22 cellular contexts compared by ENCODE assay signal in genomic region chr21:15564907-15565306, GRCh38.
DNase-seq lines count a peak whose midpoint lies in the region; ATAC-seq, FAIRE-seq and TF ChIP-seq lines count a peak whose summit lies in the region.
"Had no signal": no experiment of that assay in that cellular context is flagged by ENCODE, and none has a peak within 500 bp of the region (broad histone marks: within the 10 kb centered on the region; RNA-seq: fewer than 3 reads in every experiment).

No MANE protein-coding gene starts in this region.

- no peaks in the 10 kb centered on the region for H3K9me3 ChIP-seq in endothelial cell of umbilical vein (replicated peaks; ENCODE audit: control insufficient read depth, insufficient read depth, low read length)
- no peaks in the 10 kb centered on the region for H3K9me3 ChIP-seq in lung (ENCODE audit: control insufficient read depth in 2 of 2, insufficient read depth in 1 of 2, low read length in 1 of 2)
- no peaks in the 10 kb centered on the region for H3K9me3 ChIP-seq in small intestine (ENCODE audit: control insufficient read depth, low read depth)
- H3K9me3 ChIP-seq: MG63 had no signal

- no peaks in the 10 kb centered on the region for H4K20me1 ChIP-seq in endothelial cell of umbilical vein (replicated peaks; ENCODE audit: control insufficient read depth, extremely low read depth, insufficient read depth, low read length)

- dilution Hi-C loops in endothelial cell of umbilical vein (cut with MboI; ENCODE audit: extremely low pct_ligation_motif_present, low sequenced_read_pairs): no loop called here

- CTCF ChIA-PET in endothelial cell of umbilical vein (lab: Charles Lee): interaction anchor here (1.0 kb wide), 1 partner anchor 506 kb away, joined by 3 read pairs; no protein-coding TSS in a partner anchor

- H3K27ac ChIP-seq in endothelial cell of umbilical vein (ENCODE audit: insufficient read depth, low read depth, low read length): no peak overlapping the region
- no peak overlapping the region for H3K27ac ChIP-seq in lung (ENCODE audit: low read depth in 1 of 2, low read length in 1 of 2)
- no peak overlapping the region for H3K27ac ChIP-seq in small intestine (ENCODE audit: low read depth in 1 of 2, low read length in 1 of 2)
- H3K27ac ChIP-seq: SK-N-MC had no signal

- DNase-seq in astrocyte of the hippocampus (ENCODE audit: low read depth, low spot score) (peak; percentile 4), endothelial cell of umbilical vein (ENCODE audit: low read depth, low spot score) (no peak), lung (ENCODE audit: low spot score) (peak; percentile 40), small intestine (peak; percentile 42), hypothalamus (lab: John Stamatoyannopoulos, UW) (no peak)
- DNase-seq: DND-41, H9, Karpas-422, MG63, NCI-H1092, NCI-H1436 treated with DMSO at 0.1 percent for 48 hours, NCI-H2029, NCI-H2171, NCI-H446 treated with DMSO at 0.1 percent for 48 hours, NCI-H69, OCI-M1, SHP77 had no signal

- POLR2A ChIA-PET in endothelial cell of umbilical vein (lab: Charles Lee): no interaction called here

- ATAC-seq in lung (ENCODE audit: insufficient read depth, low FRiP score) (peak; percentile 78), GM18511 (IDR thresholded peaks at IDR 0.05; ENCODE audit: unreplicated experiment) (no peak), HG02610 (IDR thresholded peaks at IDR 0.05; ENCODE audit: unreplicated experiment) (no peak), GM19455 (IDR thresholded peaks at IDR 0.05; ENCODE audit: unreplicated experiment) (no peak)

- H3K27me3 ChIP-seq in endothelial cell of umbilical vein (ENCODE audit: control insufficient read depth in 2 of 2, insufficient read depth in 2 of 2, low read length in 2 of 2) (peaks cover 6 to 13% of the 10 kb centered on the region in 2 experiments), lung (ENCODE audit: control insufficient read depth, insufficient read depth) (no peaks in the 10 kb centered on the region), small intestine (ENCODE audit: control insufficient read depth in 2 of 2, insufficient read depth in 2 of 2, low read length in 2 of 2) (no peaks in the 10 kb centered on the region)

- H3K4me2 ChIP-seq in endothelial cell of umbilical vein (ENCODE audit: insufficient read depth, low read length): no peak overlapping the region

- H3K4me1 ChIP-seq in endothelial cell of umbilical vein (ENCODE audit: control insufficient read depth, extremely low read depth, insufficient read depth, low read length) (no peaks in the 10 kb centered on the region), lung (ENCODE audit: control insufficient read depth in 2 of 2, insufficient read depth in 2 of 2, low read length in 2 of 2) (no peaks in the 10 kb centered on the region), small intestine (ENCODE audit: control insufficient read depth in 2 of 2, insufficient read depth in 1 of 2, low read depth in 1 of 2, low read length in 1 of 2) (no peaks in the 10 kb centered on the region)

- no TSS peak for BruUV-seq in endothelial cell of umbilical vein (replicated peaks; lab: Mats Ljungman, UMichigan)

- intact Hi-C loops in endothelial cell of umbilical vein (cut with micrococcal nuclease): no loop called here

- H3K9ac ChIP-seq in endothelial cell of umbilical vein (replicated peaks; ENCODE audit: extremely low read depth, insufficient read depth, low read length): no peak overlapping the region

- no peak for TF ChIP-seq CTCF in endothelial cell of umbilical vein (IDR thresholded peaks at IDR 0.05; ENCODE audit: extremely low read depth in 1 of 2, insufficient read depth in 1 of 2, low read depth in 1 of 2, low read length in 2 of 2)
- no peak for TF ChIP-seq CTCF in lung (IDR thresholded peaks at IDR 0.05; ENCODE audit: control extremely low read depth, extremely low read depth)

- H2AFZ ChIP-seq in endothelial cell of umbilical vein (ENCODE audit: low read depth, low read length): peak overlapping the region; percentile 51

- TF ChIP-seq POLR2A in endothelial cell of umbilical vein (IDR thresholded peaks at IDR 0.05; ENCODE audit: low read depth, low read length): no peak

- WGBS in lung, 2 donors: 30 to 69% methylated on average over 4 of the region's 4 CpGs
- WGBS in small intestine, 3 donors: 15 to 47% (median 32%) methylated on average over 4 of the region's 4 CpGs

- H3K4me3 ChIP-seq in endothelial cell of umbilical vein (replicated peaks in 1 of 3; ENCODE audit: insufficient read depth in 1 of 3, low read depth in 1 of 3, low read length in 3 of 3) (no peak overlapping the region), lung (no peak overlapping the region), small intestine (ENCODE audit: low read depth in 1 of 2, low read length in 2 of 2) (no peak overlapping the region)
- H3K4me3 ChIP-seq: MG63, SK-N-MC had no signal

- H3K9me1 ChIP-seq in endothelial cell of umbilical vein (replicated peaks; ENCODE audit: control insufficient read depth, extremely low read depth, insufficient read depth, low read length): no peaks in the 10 kb centered on the region

- FAIRE-seq in endothelial cell of umbilical vein (lab: Jason Lieb, UNC) (no peak), small intestine (lab: Jason Lieb, UNC) (no peak)
- FAIRE-seq: G401.6 had no signal

- no peaks in the 10 kb centered on the region for H3K79me2 ChIP-seq in endothelial cell of umbilical vein (ENCODE audit: control insufficient read depth, insufficient read depth, low read length)

- no peaks in the 10 kb centered on the region for H3K36me3 ChIP-seq in endothelial cell of umbilical vein (ENCODE audit: control insufficient read depth in 2 of 2, extremely low read depth in 1 of 2, insufficient read depth in 2 of 2, low read length in 2 of 2)
- H3K36me3 ChIP-seq in lung (ENCODE audit: control insufficient read depth in 2 of 2, insufficient read depth in 2 of 2, low read length in 2 of 2): no peaks in the 10 kb centered on the region
- H3K36me3 ChIP-seq in small intestine (ENCODE audit: control insufficient read depth in 2 of 2, insufficient read depth in 2 of 2, low read length in 2 of 2): no peaks in the 10 kb centered on the region
- H3K36me3 ChIP-seq: MG63 had no signal

TF ChIP-seq in endothelial cell of umbilical vein, 7 proteins besides CTCF, POLR2A, EP300 and RAD21:
- no peak for TF ChIP-seq MYC (IDR thresholded peaks at IDR 0.05; ENCODE audit: low read depth, low read length)
- no peak for TF ChIP-seq GATA2 (IDR thresholded peaks at IDR 0.05; ENCODE audit: insufficient read depth, insufficient read length, low read depth, low read length)
- no peak for TF ChIP-seq FOS (IDR thresholded peaks at IDR 0.05; ENCODE audit: borderline replicate concordance, insufficient read depth, low read length)

Comparison
In these comparisons a context has a peak if more than half of its experiments do, and no peak if none do; other contexts are left out.
1. DNase-seq: peak in astrocyte of the hippocampus (single experiment), lung (single experiment) and small intestine (single experiment); none in endothelial cell of umbilical vein (single experiment) and hypothalamus (0 of 51).